Comparison of ENCODE assay signal across 21 cellular contexts in genomic region chr18:76499021-76499420, GRCh38.
"Had no signal": no experiment of that assay in that cellular context is flagged by ENCODE, and none has a peak within 500 bp of the region (broad histone marks: within the 10 kb centered on the region; RNA-seq: fewer than 3 reads in every experiment).

No MANE protein-coding gene starts in this region.

- H3K9me3 ChIP-seq: gastroesophageal sphincter, left ventricle myocardium inferior, vagina had no signal

- H3K4me3 Mint-ChIP-seq: activated CD4-positive, alpha-beta T cell treated with anti-CD3 and anti-CD28 coated beads for 36 hours; activated naive CD4-positive, alpha-beta T cell treated with anti-CD3 and anti-CD28 coated beads, Interleukin-2, amount 10 ng/mL, durations not matched to agents 7 days and 5 days; activated T-cell treated with anti-CD3 and anti-CD28 coated beads, Interleukin-2, amount 50 U/mL, for 72 hours; mesothelial cell of epicardium; naive thymus-derived CD8-positive, alpha-beta T cell had no signal

- H3K27ac ChIP-seq: cardiac muscle cell, epithelial cell of prostate, gastroesophageal sphincter, left ventricle myocardium inferior, vagina had no signal

- H3K27me3 ChIP-seq: cardiac muscle cell, gastroesophageal sphincter, vagina had no signal

- DNase-seq: activated CD4-positive, alpha-beta T cell treated with anti-CD3 and anti-CD28 coated beads for 36 hours; activated CD4-positive, alpha-beta T cell treated with anti-CD3 and anti-CD28 coated beads, Interleukin-2, amount 50 U/mL, for 48 hours; activated effector memory CD4-positive, alpha-beta T cell treated with Interleukin-2 at 50 U/mL for 16 hours; activated naive CD4-positive, alpha-beta T cell treated with anti-CD3 and anti-CD28 coated beads, Interleukin-2, amount 10 ng/mL, durations not matched to agents 7 days and 5 days; activated T-cell treated with anti-CD3 and anti-CD28 coated beads, Interleukin-2, amount 50 U/mL, for 72 hours; amygdala; cortex of kidney; head of caudate nucleus; left ventricle myocardium inferior; naive thymus-derived CD8-positive, alpha-beta T cell; occipital lobe; small intestine; stimulated activated CD4-positive, alpha-beta T cell treated with anti-CD3 and anti-CD28 coated beads, Interleukin-15, amount 100 ng/mL, for 24 hours; stimulated activated naive B cell treated with anti-CD40 and anti-IgM and Interleukin-4, amounts not matched to agents 10 μg/mL and 1 μg/mL and 100 μg/mL, for 72 hours; trophoblast cell had no signal

- H3K27ac Mint-ChIP-seq: activated CD4-positive, alpha-beta T cell treated with anti-CD3 and anti-CD28 coated beads for 36 hours; activated naive CD4-positive, alpha-beta T cell treated with anti-CD3 and anti-CD28 coated beads, Interleukin-2, amount 10 ng/mL, durations not matched to agents 7 days and 5 days; activated T-cell treated with anti-CD3 and anti-CD28 coated beads, Interleukin-2, amount 50 U/mL, for 72 hours had no signal

- H3K4me3 ChIP-seq: cardiac muscle cell, gastroesophageal sphincter, left ventricle myocardium inferior, vagina had no signal

- H3K9me3 Mint-ChIP-seq: activated naive CD4-positive, alpha-beta T cell treated with anti-CD3 and anti-CD28 coated beads, Interleukin-2, amount 10 ng/mL, durations not matched to agents 7 days and 5 days; activated T-cell treated with anti-CD3 and anti-CD28 coated beads, Interleukin-2, amount 50 U/mL, for 72 hours; mesothelial cell of epicardium; naive thymus-derived CD8-positive, alpha-beta T cell; stimulated activated naive B cell treated with anti-CD40 and anti-IgM and Interleukin-4, amounts not matched to agents 10 μg/mL and 1 μg/mL and 100 μg/mL, for 72 hours had no signal

- H3K36me3 Mint-ChIP-seq: mesothelial cell of epicardium; naive thymus-derived CD8-positive, alpha-beta T cell had no signal

- H3K36me3 ChIP-seq: cardiac muscle cell, gastroesophageal sphincter, left ventricle myocardium inferior, vagina had no signal

- ATAC-seq: activated CD4-positive, alpha-beta T cell treated with anti-CD3 and anti-CD28 coated beads for 36 hours; activated T-cell treated with anti-CD3 and anti-CD28 coated beads, Interleukin-2, amount 50 U/mL, for 72 hours; gastroesophageal sphincter; naive thymus-derived CD8-positive, alpha-beta T cell; sciatic nerve had no signal
